ENCODE assay signal across 1 cellular context in the genomic region with DNA sequence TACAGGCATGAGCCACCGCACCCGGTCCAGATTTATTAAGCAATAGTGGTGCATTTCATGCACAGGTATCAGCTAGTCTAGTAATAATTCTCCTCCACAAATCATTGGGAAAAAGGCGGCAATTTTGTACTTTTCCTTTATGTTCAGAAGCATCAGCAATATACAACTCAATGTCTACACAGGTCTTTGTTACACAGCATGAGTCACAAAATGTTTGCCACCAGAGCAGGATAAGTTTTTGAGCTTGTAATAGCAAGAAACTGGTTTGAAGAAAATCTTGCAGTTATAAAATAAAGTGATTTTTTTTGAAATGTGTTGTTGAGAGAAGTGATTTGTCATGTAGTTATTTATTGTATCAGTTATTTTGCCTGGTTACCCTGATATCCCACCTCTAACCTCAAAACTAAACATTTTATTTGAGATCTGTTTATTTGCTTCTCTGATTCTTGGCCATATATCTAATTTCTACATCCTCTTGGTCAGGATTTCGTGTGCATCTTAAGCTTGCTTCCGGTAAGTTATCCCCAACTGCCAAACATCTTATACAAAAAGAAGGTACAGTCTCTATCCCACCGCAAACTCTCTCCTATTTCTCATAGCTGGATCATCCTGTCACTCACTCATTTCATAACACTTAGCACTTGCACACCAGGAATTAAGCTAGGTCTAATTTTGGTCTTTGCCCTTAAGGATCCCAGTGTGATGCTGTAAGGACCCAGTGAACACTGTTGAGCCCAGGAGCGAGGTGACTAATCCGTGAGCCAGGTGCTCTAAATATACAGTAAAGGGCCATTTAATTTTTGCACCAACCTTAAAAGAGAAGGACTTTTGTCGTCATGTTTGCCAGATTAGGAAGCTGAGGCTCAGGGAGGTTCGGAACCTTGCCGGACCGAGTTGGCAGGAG.
TF ChIP-seq lines count a peak whose summit lies in the region.

No MANE protein-coding gene starts in this region.

TF ChIP-seq in SK-N-SH treated with all-trans-retinoic acid at 6 μM for 48 hours, 23 proteins besides CTCF, POLR2A, EP300 and RAD21 (continued from another document):
- TF ChIP-seq, protein P1, sequence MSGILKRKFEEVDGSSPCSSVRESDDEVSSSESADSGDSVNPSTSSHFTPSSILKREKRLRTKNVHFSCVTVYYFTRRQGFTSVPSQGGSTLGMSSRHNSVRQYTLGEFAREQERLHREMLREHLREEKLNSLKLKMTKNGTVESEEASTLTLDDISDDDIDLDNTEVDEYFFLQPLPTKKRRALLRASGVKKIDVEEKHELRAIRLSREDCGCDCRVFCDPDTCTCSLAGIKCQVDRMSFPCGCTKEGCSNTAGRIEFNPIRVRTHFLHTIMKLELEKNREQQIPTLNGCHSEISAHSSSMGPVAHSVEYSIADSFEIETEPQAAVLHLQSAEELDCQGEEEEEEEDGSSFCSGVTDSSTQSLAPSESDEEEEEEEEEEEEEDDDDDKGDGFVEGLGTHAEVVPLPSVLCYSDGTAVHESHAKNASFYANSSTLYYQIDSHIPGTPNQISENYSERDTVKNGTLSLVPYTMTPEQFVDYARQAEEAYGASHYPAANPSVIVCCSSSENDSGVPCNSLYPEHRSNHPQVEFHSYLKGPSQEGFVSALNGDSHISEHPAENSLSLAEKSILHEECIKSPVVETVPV (CRISPR knock-in tag; IDR thresholded peaks at IDR 0.05) = no peak
- TF ChIP-seq GLIS3 (CRISPR knock-in tag; IDR thresholded peaks at IDR 0.05) = no peak
